In genomic region chr4:54064317-54065275, GRCh38 we compare ENCODE assay signal across 8 cellular contexts. TPM values are rescaled to one million over a fixed set of nuclear protein-coding genes. Genes with fewer than 3 reads are reported as not detected.
DNase-seq lines count a peak whose midpoint lies in the region; ATAC-seq and TF ChIP-seq lines count a peak whose summit lies in the region.

Gene CHIC2 (minus strand): TSS chr4:54064605. CDS start chr4:54064300, 305 bp downstream.

- no peaks in the 10 kb centered on the region for H3K27me3 ChIP-seq in BE2C
- H3K27me3 ChIP-seq in kidney epithelial cell (ENCODE audit: control insufficient read depth, insufficient read depth, low read length), result no peaks in the 10 kb centered on the region

- H3K4me3 Mint-ChIP-seq in activated CD4-positive, alpha-beta T cell treated with anti-CD3 and anti-CD28 coated beads for 36 hours, result peak within 1 kb of the TSS; percentile 94

- ATAC-seq in HG03457 (IDR thresholded peaks at IDR 0.05; ENCODE audit: unreplicated experiment), result peak; percentile 91
- peak; percentile 84 for ATAC-seq in activated CD4-positive, alpha-beta T cell treated with anti-CD3 and anti-CD28 coated beads for 36 hours

- H3K4me1 ChIP-seq in BE2C, result peaks cover 4% of the 10 kb centered on the region

- H3K27me3 Mint-ChIP-seq in activated CD4-positive, alpha-beta T cell treated with anti-CD3 and anti-CD28 coated beads for 36 hours, result no peaks in the 10 kb centered on the region

- intact Hi-C loops in activated CD4-positive, alpha-beta T cell treated with anti-CD3 and anti-CD28 coated beads for 36 hours (cut with DNase I, micrococcal nuclease), result loop anchor here (1.0 to 10.0 kb wide), 11 partner anchors 26 to 1880 kb away; partner anchors contain the start of genes FIP1L1 (in 2 of the 2), CEP135 (in 1 of the 2), CLOCK (in 1 of the 2) and EXOC1 (in 1 of the 2)

- H3K4me3 ChIP-seq in BE2C (ENCODE audit: low read depth, low read length), result peak within 1 kb of the TSS; percentile 89
- H3K4me3 ChIP-seq in choroid plexus epithelial cell (ENCODE audit: low read depth, low read length), result peak within 1 kb of the TSS; percentile 80
- H3K4me3 ChIP-seq in kidney epithelial cell (ENCODE audit: low read depth, low read length), result peak within 1 kb of the TSS; percentile 96

- H3K36me3 Mint-ChIP-seq in activated CD4-positive, alpha-beta T cell treated with anti-CD3 and anti-CD28 coated beads for 36 hours (ENCODE audit: low read depth), result peaks cover 20% of the 10 kb centered on the region

- no peaks in the 10 kb centered on the region for H3K9me3 ChIP-seq in BE2C

- peaks cover 4% of the 10 kb centered on the region for H3K9me3 Mint-ChIP-seq in activated CD4-positive, alpha-beta T cell treated with anti-CD3 and anti-CD28 coated beads for 36 hours (ENCODE audit: low read depth)

- DNase-seq in BE2C, result peak; percentile 97
- peak; percentile 76 for DNase-seq in GM19240 (ENCODE audit: insufficient read length, low spot score)
- DNase-seq in NCI-H524 treated with DMSO at 0.1 percent for 48 hours (lab: John Stamatoyannopoulos, UW), result peak; percentile 47
- DNase-seq in activated CD4-positive, alpha-beta T cell treated with anti-CD3 and anti-CD28 coated beads for 36 hours, result peak; percentile 98
- DNase-seq in choroid plexus epithelial cell (ENCODE audit: low read depth), result peak; percentile 96
- DNase-seq in kidney epithelial cell (ENCODE audit: low read depth), result peak; percentile 62
- DNase-seq in stimulated activated CD4-positive, alpha-beta T cell treated with anti-CD3 and anti-CD28 coated beads, Interleukin-15, amount 100 ng/mL, for 24 hours, result peak; percentile 97

- peak within 1 kb of the TSS; percentile 94 for H3K27ac Mint-ChIP-seq in activated CD4-positive, alpha-beta T cell treated with anti-CD3 and anti-CD28 coated beads for 36 hours

- TF ChIP-seq CTCF in BE2C (IDR thresholded peaks at IDR 0.05; ENCODE audit: low read depth, low read length) (no peak), choroid plexus epithelial cell (conservative IDR thresholded peaks at IDR 0.05; ENCODE audit: low read depth, low read length) (no peak), kidney epithelial cell (IDR thresholded peaks at IDR 0.05; ENCODE audit: insufficient read depth, low read length, poor library complexity, severe bottlenecking) (no peak)

- CTCF ChIA-PET in activated CD4-positive, alpha-beta T cell treated with anti-CD3 and anti-CD28 coated beads for 36 hours (lab: Charles Lee), result interaction anchor here (0.9 kb wide), 1 partner anchor 156 kb away, joined by 3 read pairs; no protein-coding TSS in a partner anchor

- POLR2A ChIA-PET in activated CD4-positive, alpha-beta T cell treated with anti-CD3 and anti-CD28 coated beads for 36 hours (lab: Charles Lee), result no interaction called here

- no peaks in the 10 kb centered on the region for H3K36me3 ChIP-seq in BE2C
- no peaks in the 10 kb centered on the region for H3K36me3 ChIP-seq in kidney epithelial cell (ENCODE audit: control insufficient read depth, insufficient read depth, low read length)

- H3K4me1 Mint-ChIP-seq in activated CD4-positive, alpha-beta T cell treated with anti-CD3 and anti-CD28 coated beads for 36 hours, result peaks cover 41% of the 10 kb centered on the region

RNA-seq across cellular contexts. Expression of gene CHIC2, which starts in this region (rescaled TPM):
- 9.0 TPM for polyA plus RNA-seq in BE2C (2012; ENCODE audit: insufficient read depth, insufficient read length, low read depth)
- total RNA-seq in activated CD4-positive, alpha-beta T cell treated with anti-CD3 and anti-CD28 coated beads for 36 hours, result 10 to 100 TPM; 14.7 to 17.7 TPM
- total RNA-seq in kidney epithelial cell, result 28.9 and 32.7 TPM in 2 replicates

Comparison
In these comparisons a context has a peak if more than half of its experiments do, and no peak if none do; other contexts are left out.
1. Peak in every context shown above with its lines: DNase-seq, ATAC-seq and H3K4me3 ChIP-seq.
2. DNase-seq: peak in every context shown above with its lines; median percentile 98 in activated CD4-positive, alpha-beta T cell treated with anti-CD3 and anti-CD28 coated beads for 36 hours; 97 in BE2C; 97 in stimulated activated CD4-positive, alpha-beta T cell treated with anti-CD3 and anti-CD28 coated beads, Interleukin-15, amount 100 ng/mL, for 24 hours; 96 in choroid plexus epithelial cell; 76 in GM19240; 62 in kidney epithelial cell; 47 in NCI-H524 treated with DMSO at 0.1 percent for 48 hours.